ENCODE assay signal across 8 cellular contexts in the genomic region with DNA sequence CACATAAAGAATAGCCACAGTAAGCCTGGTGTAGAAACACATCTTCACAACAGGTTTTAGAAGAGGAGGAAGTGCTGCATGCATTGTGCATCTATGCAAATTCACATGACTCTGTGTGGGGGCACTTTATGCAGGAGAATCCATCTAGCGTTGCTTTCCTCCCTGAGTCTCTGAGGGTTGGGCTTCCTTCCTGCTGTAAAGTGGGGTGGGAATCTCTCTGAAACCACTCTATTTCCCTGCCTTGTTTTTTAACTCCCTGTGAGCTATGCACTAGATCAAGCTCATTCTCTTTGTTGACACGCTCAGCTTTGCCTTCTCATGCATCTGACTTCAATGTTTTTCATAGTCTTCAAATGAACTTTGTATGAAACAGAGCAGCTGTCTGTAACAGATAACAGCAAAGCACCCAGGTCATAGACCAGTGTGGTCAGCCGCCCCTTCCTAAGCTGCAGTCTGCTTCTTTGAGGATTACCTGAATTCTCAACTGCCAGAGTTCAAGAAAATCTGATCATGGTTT.
DNase-seq lines count a peak whose midpoint lies in the region; ATAC-seq and TF ChIP-seq lines count a peak whose summit lies in the region.

No MANE protein-coding gene starts in this region.

- POLR2A ChIA-PET in PC-9 (lab: Charles Lee; ENCODE audit: unreplicated experiment) = no interaction called here

- intact Hi-C loops in PC-9 (cut with micrococcal nuclease; ENCODE audit: unreplicated experiment) = no loop called here

- H3K36me3 ChIP-seq in Loucy (ENCODE audit: insufficient read depth, low read length) (no peaks in the 10 kb centered on the region), PC-9 (ENCODE audit: low read depth) (no peaks in the 10 kb centered on the region)

- no TSS peak for BruUV-seq in PC-9 (replicated peaks; lab: Mats Ljungman, UMichigan)

- H3K9me3 ChIP-seq in Loucy (ENCODE audit: insufficient read depth, low read depth, low read length) (no peaks in the 10 kb centered on the region), PC-9 (ENCODE audit: insufficient read depth, low read depth) (no peaks in the 10 kb centered on the region)

- H4K20me1 ChIP-seq in Loucy (ENCODE audit: insufficient read depth, low read length, poor library complexity, severe bottlenecking) = no peaks in the 10 kb centered on the region
- H4K20me1 ChIP-seq in PC-9 (ENCODE audit: insufficient read depth) = no peaks in the 10 kb centered on the region

- TF ChIP-seq CTCF in Loucy (conservative IDR thresholded peaks at IDR 0.05; ENCODE audit: low read length) (no peak), PC-9 (conservative IDR thresholded peaks at IDR 0.05) (no peak)

- peaks cover 19% of the 10 kb centered on the region for H3F3A ChIP-seq in Loucy (ENCODE audit: low read depth)
- no peaks in the 10 kb centered on the region for H3F3A ChIP-seq in PC-9 (ENCODE audit: insufficient read depth, low read depth)

- H3K4me2 ChIP-seq in Loucy (ENCODE audit: low read depth, low read length, poor library complexity, severe bottlenecking) (peak overlapping the region; percentile 62), PC-9 (no peak overlapping the region)

- peak overlapping the region; percentile 44 for H3K4me3 ChIP-seq in Loucy (ENCODE audit: low read length, poor library complexity, severe bottlenecking)
- H3K4me3 ChIP-seq in PC-9 = no peak overlapping the region

- no peaks in the 10 kb centered on the region for H3K79me2 ChIP-seq in Loucy (ENCODE audit: insufficient read depth, low read length)
- H3K79me2 ChIP-seq in PC-9 (ENCODE audit: low read depth) = no peaks in the 10 kb centered on the region

- no peaks in the 10 kb centered on the region for H3K9me2 ChIP-seq in Loucy (replicated peaks; ENCODE audit: low read depth, low read length)
- H3K9me2 ChIP-seq in PC-9 (ENCODE audit: insufficient read depth) = no peaks in the 10 kb centered on the region

- DNase-seq in HPDE6-E6E7 (ENCODE audit: extremely low spot score) = no peak
- DNase-seq in PC-9 = no peak
- DNase-seq in NCI-H510A treated with DMSO at 0.1 percent for 48 hours (lab: John Stamatoyannopoulos, UW) = no peak
- DNase-seq in NCI-H1436 treated with DMSO at 0.1 percent for 48 hours (lab: John Stamatoyannopoulos, UW) = no peak

- no peak overlapping the region for H3K27ac ChIP-seq in PC-9

- no peak overlapping the region for H2AFZ ChIP-seq in Loucy (ENCODE audit: low read length)
- H2AFZ ChIP-seq in PC-9 = no peak overlapping the region

- CTCF ChIA-PET in PC-9 (lab: Charles Lee) = no interaction called here

- peaks cover 50% of the 10 kb centered on the region for H3K4me1 ChIP-seq in Loucy (ENCODE audit: insufficient read depth, low read length, poor library complexity, severe bottlenecking)
- H3K4me1 ChIP-seq in PC-9 (replicated peaks; ENCODE audit: insufficient read depth) = peaks cover 9% of the 10 kb centered on the region

- H3K9ac ChIP-seq in Loucy (ENCODE audit: low read depth, low read length, poor library complexity, severe bottlenecking) = peak overlapping the region; percentile 51

- no peaks in the 10 kb centered on the region for H3K27me3 ChIP-seq in Loucy (ENCODE audit: insufficient read depth, low read length, poor library complexity, severe bottlenecking)
- H3K27me3 ChIP-seq in PC-9 (ENCODE audit: insufficient read depth, low read depth) = no peaks in the 10 kb centered on the region

- ATAC-seq in GM18520 (IDR thresholded peaks at IDR 0.05; ENCODE audit: unreplicated experiment) (peak; percentile 81), GM21825 (IDR thresholded peaks at IDR 0.05; ENCODE audit: unreplicated experiment) (peak; percentile 97), esophagus mucosa (peak; percentile 35)

Comparison
In these comparisons a context has a peak if more than half of its experiments do, and no peak if none do; other contexts are left out.
1. ATAC-seq: peak in every context shown above with its lines; median percentile 97 in GM21825; 81 in GM18520; 35 in esophagus mucosa.